Comparison of ENCODE assay signal across 1 cellular context in genomic region chr1:248752981-248753525, GRCh38.
TF ChIP-seq lines count a peak whose summit lies in the region.

No MANE protein-coding gene starts in this region.

TF ChIP-seq in H1, 55 proteins besides CTCF, POLR2A, EP300 and RAD21 (continued from another document):
- TF ChIP-seq SP4 (IDR thresholded peaks at IDR 0.05; ENCODE audit: low read length) (no peak), EGR1 (IDR thresholded peaks at IDR 0.05; ENCODE audit: borderline replicate concordance, low read depth, low read length) (no peak), KDM4A (IDR thresholded peaks at IDR 0.05; ENCODE audit: low read depth, low read length, severe bottlenecking) (no peak), POLR2AphosphoS5 (IDR thresholded peaks at IDR 0.05; ENCODE audit: low read depth, low read length) (no peak), HDAC2 (IDR thresholded peaks at IDR 0.05; ENCODE audit: borderline replicate concordance in 1 of 2, low read depth in 2 of 2, low read length in 2 of 2) (no peak), YY1 (IDR thresholded peaks at IDR 0.05; ENCODE audit: low read depth, low read length) (no peak), E2F6 (IDR thresholded peaks at IDR 0.05) (no peak)
